ENCODE assay signal across 8 cellular contexts in genomic region chr1:13701274-13701650, GRCh38. TPM values are rescaled to one million over a fixed set of nuclear protein-coding genes. Genes with fewer than 3 reads are reported as not detected.
DNase-seq lines count a peak whose midpoint lies in the region; TF ChIP-seq lines count a peak whose summit lies in the region.

No MANE protein-coding gene starts in this region.

- peak; percentile 13 for TF ChIP-seq POLR2A in GM19193 (IDR thresholded peaks at IDR 0.05; ENCODE audit: extremely low read depth, insufficient read depth, insufficient read length)

- peaks cover 13% of the 10 kb centered on the region for H3K36me3 Mint-ChIP-seq in T-helper 1 cell treated with Interleukin-12 subunit alpha and Interleukin-12 subunit beta and Interleukin-4 antibody, amounts not matched to agents 30 μg/mL and 1 μg/mL, for 36 hours (ENCODE audit: low read depth)

- no peaks in the 10 kb centered on the region for H3K9me3 ChIP-seq in smooth muscle cell (replicated peaks; ENCODE audit: low read depth)

- DNase-seq in foreskin fibroblast (no peak), smooth muscle cell (lab: John Stamatoyannopoulos, UW; ENCODE audit: unreplicated experiment) (no peak), OCI-M1 (lab: John Stamatoyannopoulos, UW) (no peak), NK-92 (lab: John Stamatoyannopoulos, UW; ENCODE audit: unreplicated experiment) (no peak)
- no peak for DNase-seq in stimulated activated CD4-positive, alpha-beta T cell treated with anti-CD3 and anti-CD28 coated beads, Interleukin-1b, Interleukin-23, amount 100 ng/mL, for 48 hours
- DNase-seq in stimulated activated CD4-positive, alpha-beta T cell treated with anti-CD3 and anti-CD28 coated beads, Interleukin-4, amount 100 ng/mL, for 1 hour, result no peak

- peak overlapping the region; percentile 66 to 69 for H3K4me3 ChIP-seq in foreskin fibroblast (ENCODE audit: low read depth in 1 of 2, low read length in 2 of 2)
- peak overlapping the region; percentile 75 for H3K4me3 ChIP-seq in smooth muscle cell

- TF ChIP-seq CTCF in foreskin fibroblast (IDR thresholded peaks at IDR 0.05; ENCODE audit: low read depth, low read length), result no peak
- TF ChIP-seq CTCF in smooth muscle cell (IDR thresholded peaks at IDR 0.05; ENCODE audit: borderline replicate concordance, insufficient read depth, poor library complexity, severe bottlenecking), result no peak

- H3K4me1 ChIP-seq in smooth muscle cell (ENCODE audit: low read depth), result peaks cover 7% of the 10 kb centered on the region

- peak overlapping the region; percentile 99 for H3K4me3 Mint-ChIP-seq in T-helper 1 cell treated with Interleukin-12 subunit alpha and Interleukin-12 subunit beta and Interleukin-4 antibody, amounts not matched to agents 30 μg/mL and 1 μg/mL, for 36 hours

- 90% methylated on average over 6 of the region's 6 CpGs for WGBS in smooth muscle cell (ENCODE audit: low lambda C conversion rate)

- H3K9me3 Mint-ChIP-seq in T-helper 1 cell treated with Interleukin-12 subunit alpha and Interleukin-12 subunit beta and Interleukin-4 antibody, amounts not matched to agents 30 μg/mL and 1 μg/mL, for 36 hours, result peaks cover 7% of the 10 kb centered on the region

- peaks cover 40% of the 10 kb centered on the region for H3K4me1 Mint-ChIP-seq in T-helper 1 cell treated with Interleukin-12 subunit alpha and Interleukin-12 subunit beta and Interleukin-4 antibody, amounts not matched to agents 30 μg/mL and 1 μg/mL, for 36 hours (ENCODE audit: low read depth)

- H3K27me3 ChIP-seq in smooth muscle cell (ENCODE audit: low read depth), result no peaks in the 10 kb centered on the region

- H4K20me1 ChIP-seq in smooth muscle cell (ENCODE audit: low read depth), result peaks cover 3% of the 10 kb centered on the region

- no peaks in the 10 kb centered on the region for H3F3A ChIP-seq in smooth muscle cell (ENCODE audit: low read depth)

- peak overlapping the region; percentile 100 for H3K27ac Mint-ChIP-seq in T-helper 1 cell treated with Interleukin-12 subunit alpha and Interleukin-12 subunit beta and Interleukin-4 antibody, amounts not matched to agents 30 μg/mL and 1 μg/mL, for 36 hours

- peaks cover 30% of the 10 kb centered on the region for H3K79me2 ChIP-seq in smooth muscle cell (ENCODE audit: low read depth)

- peak overlapping the region; percentile 5 for H3K27ac ChIP-seq in smooth muscle cell (ENCODE audit: low read depth)

- peak overlapping the region; percentile 84 for H3K4me2 ChIP-seq in smooth muscle cell

- H2AFZ ChIP-seq in smooth muscle cell (ENCODE audit: low read depth), result peak overlapping the region; percentile 100

- H3K9ac ChIP-seq in smooth muscle cell (ENCODE audit: low read depth), result no peak overlapping the region

- peaks cover 3% of the 10 kb centered on the region for H3K27me3 Mint-ChIP-seq in T-helper 1 cell treated with Interleukin-12 subunit alpha and Interleukin-12 subunit beta and Interleukin-4 antibody, amounts not matched to agents 30 μg/mL and 1 μg/mL, for 36 hours (ENCODE audit: low read depth)

- H3K36me3 ChIP-seq in smooth muscle cell (ENCODE audit: low read depth), result no peaks in the 10 kb centered on the region

RNA-seq across cellular contexts. Expression of gene PRDM2, which starts 1.3 kb away (rescaled TPM):
- total RNA-seq in smooth muscle cell, result 20.0 and 24.3 TPM in 2 replicates
- polyA plus RNA-seq in smooth muscle cell, result 18.5 and 19.8 TPM in 2 replicates
